In genomic region chr20:31570021-31570463, GRCh38 we compare ENCODE assay signal across 1 cellular context.
A peak's percentile ranks its signal among the peaks of the same experiment; 100 is the strongest.
TF ChIP-seq lines count a peak whose summit lies in the region.

No MANE protein-coding gene starts in this region.

TF ChIP-seq in HepG2, 621 proteins besides CTCF, POLR2A, EP300 and RAD21 (continues in another document):
- TF ChIP-seq MBD4 (IDR thresholded peaks at IDR 0.05; ENCODE audit: borderline replicate concordance, low read length) (no peak), HIVEP1 (CRISPR knock-in tag; IDR thresholded peaks at IDR 0.05) (no peak), ZNF572 (CRISPR knock-in tag; IDR thresholded peaks at IDR 0.05) (peak; percentile 64; the same call in 1 of the 2 replicates), JUN (CRISPR knock-in tag; IDR thresholded peaks at IDR 0.05) (no peak), CHD4 (IDR thresholded peaks at IDR 0.05; ENCODE audit: borderline replicate concordance, low read length) (0 out of 2 replicates have a peak, but pooled peaks have one; percentile 56), ZNF253 (CRISPR knock-in tag; IDR thresholded peaks at IDR 0.05; ENCODE audit: borderline replicate concordance) (no peak), KIAA2018 (CRISPR knock-in tag; IDR thresholded peaks at IDR 0.05; ENCODE audit: borderline replicate concordance) (no peak), HNRNPK (IDR thresholded peaks at IDR 0.05; ENCODE audit: low read depth, low read length, poor library complexity, severe bottlenecking) (no peak), WIZ (CRISPR knock-in tag; IDR thresholded peaks at IDR 0.05) (no peak), E2F1 (CRISPR knock-in tag; IDR thresholded peaks at IDR 0.05) (no peak), CERS6 (CRISPR knock-in tag; IDR thresholded peaks at IDR 0.05) (no peak), TGIF2 (CRISPR knock-in tag; IDR thresholded peaks at IDR 0.05) (no peak), ZNF816 (CRISPR knock-in tag; IDR thresholded peaks at IDR 0.05; ENCODE audit: borderline replicate concordance) (no peak), SP140L (CRISPR knock-in tag; IDR thresholded peaks at IDR 0.05; ENCODE audit: borderline replicate concordance) (no peak), TOE1 (CRISPR knock-in tag; IDR thresholded peaks at IDR 0.05) (no peak), ZBTB7B (CRISPR knock-in tag; IDR thresholded peaks at IDR 0.05) (peak; percentile 6; the same call in 1 of the 2 replicates), ATF6 (CRISPR knock-in tag; conservative IDR thresholded peaks at IDR 0.05) (no peak), TAF1 (CRISPR knock-in tag; IDR thresholded peaks at IDR 0.05) (no peak), ZNF382 (CRISPR knock-in tag; IDR thresholded peaks at IDR 0.05; ENCODE audit: borderline replicate concordance) (no peak), RAD51 (IDR thresholded peaks at IDR 0.05; ENCODE audit: borderline replicate concordance) (no peak), DNMT3B (CRISPR knock-in tag; conservative IDR thresholded peaks at IDR 0.05) (no peak), FOXP1 (IDR thresholded peaks at IDR 0.05) (no peak), FOXP1 (CRISPR knock-in tag; IDR thresholded peaks at IDR 0.05) (no peak), NR2F6 (IDR thresholded peaks at IDR 0.05) (no peak), NR2F6 (CRISPR knock-in tag; IDR thresholded peaks at IDR 0.05) (peak; percentile 10; the same call in 1 of the 2 replicates)
- TF ChIP-seq, protein P1, sequence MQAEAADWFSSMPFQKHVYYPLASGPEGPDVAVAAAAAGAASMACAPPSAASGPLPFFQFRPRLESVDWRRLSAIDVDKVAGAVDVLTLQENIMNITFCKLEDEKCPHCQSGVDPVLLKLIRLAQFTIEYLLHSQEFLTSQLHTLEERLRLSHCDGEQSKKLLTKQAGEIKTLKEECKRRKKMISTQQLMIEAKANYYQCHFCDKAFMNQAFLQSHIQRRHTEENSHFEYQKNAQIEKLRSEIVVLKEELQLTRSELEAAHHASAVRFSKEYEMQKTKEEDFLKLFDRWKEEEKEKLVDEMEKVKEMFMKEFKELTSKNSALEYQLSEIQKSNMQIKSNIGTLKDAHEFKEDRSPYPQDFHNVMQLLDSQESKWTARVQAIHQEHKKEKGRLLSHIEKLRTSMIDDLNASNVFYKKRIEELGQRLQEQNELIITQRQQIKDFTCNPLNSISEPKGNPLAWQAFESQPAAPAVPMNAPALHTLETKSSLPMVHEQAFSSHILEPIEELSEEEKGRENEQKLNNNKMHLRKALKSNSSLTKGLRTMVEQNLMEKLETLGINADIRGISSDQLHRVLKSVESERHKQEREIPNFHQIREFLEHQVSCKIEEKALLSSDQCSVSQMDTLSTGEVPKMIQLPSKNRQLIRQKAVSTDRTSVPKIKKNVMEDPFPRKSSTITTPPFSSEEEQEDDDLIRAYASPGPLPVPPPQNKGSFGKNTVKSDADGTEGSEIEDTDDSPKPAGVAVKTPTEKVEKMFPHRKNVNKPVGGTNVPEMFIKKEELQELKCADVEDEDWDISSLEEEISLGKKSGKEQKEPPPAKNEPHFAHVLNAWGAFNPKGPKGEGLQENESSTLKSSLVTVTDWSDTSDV (CRISPR knock-in tag; IDR thresholded peaks at IDR 0.05), result no peak
- TF ChIP-seq, protein P2, sequence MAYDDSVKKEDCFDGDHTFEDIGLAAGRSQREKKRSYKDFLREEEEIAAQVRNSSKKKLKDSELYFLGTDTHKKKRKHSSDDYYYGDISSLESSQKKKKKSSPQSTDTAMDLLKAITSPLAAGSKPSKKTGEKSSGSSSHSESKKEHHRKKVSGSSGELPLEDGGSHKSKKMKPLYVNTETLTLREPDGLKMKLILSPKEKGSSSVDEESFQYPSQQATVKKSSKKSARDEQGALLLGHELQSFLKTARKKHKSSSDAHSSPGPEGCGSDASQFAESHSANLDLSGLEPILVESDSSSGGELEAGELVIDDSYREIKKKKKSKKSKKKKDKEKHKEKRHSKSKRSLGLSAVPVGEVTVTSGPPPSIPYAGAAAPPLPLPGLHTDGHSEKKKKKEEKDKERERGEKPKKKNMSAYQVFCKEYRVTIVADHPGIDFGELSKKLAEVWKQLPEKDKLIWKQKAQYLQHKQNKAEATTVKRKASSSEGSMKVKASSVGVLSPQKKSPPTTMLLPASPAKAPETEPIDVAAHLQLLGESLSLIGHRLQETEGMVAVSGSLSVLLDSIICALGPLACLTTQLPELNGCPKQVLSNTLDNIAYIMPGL (CRISPR knock-in tag; IDR thresholded peaks at IDR 0.05; ENCODE audit: borderline replicate concordance in 1 of 2, low read depth in 1 of 2), result no peak
- TF ChIP-seq, protein P3, sequence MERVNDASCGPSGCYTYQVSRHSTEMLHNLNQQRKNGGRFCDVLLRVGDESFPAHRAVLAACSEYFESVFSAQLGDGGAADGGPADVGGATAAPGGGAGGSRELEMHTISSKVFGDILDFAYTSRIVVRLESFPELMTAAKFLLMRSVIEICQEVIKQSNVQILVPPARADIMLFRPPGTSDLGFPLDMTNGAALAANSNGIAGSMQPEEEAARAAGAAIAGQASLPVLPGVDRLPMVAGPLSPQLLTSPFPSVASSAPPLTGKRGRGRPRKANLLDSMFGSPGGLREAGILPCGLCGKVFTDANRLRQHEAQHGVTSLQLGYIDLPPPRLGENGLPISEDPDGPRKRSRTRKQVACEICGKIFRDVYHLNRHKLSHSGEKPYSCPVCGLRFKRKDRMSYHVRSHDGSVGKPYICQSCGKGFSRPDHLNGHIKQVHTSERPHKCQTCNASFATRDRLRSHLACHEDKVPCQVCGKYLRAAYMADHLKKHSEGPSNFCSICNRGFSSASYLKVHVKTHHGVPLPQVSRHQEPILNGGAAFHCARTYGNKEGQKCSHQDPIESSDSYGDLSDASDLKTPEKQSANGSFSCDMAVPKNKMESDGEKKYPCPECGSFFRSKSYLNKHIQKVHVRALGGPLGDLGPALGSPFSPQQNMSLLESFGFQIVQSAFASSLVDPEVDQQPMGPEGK (CRISPR knock-in tag; IDR thresholded peaks at IDR 0.05), result no peak
- TF ChIP-seq, protein P4, sequence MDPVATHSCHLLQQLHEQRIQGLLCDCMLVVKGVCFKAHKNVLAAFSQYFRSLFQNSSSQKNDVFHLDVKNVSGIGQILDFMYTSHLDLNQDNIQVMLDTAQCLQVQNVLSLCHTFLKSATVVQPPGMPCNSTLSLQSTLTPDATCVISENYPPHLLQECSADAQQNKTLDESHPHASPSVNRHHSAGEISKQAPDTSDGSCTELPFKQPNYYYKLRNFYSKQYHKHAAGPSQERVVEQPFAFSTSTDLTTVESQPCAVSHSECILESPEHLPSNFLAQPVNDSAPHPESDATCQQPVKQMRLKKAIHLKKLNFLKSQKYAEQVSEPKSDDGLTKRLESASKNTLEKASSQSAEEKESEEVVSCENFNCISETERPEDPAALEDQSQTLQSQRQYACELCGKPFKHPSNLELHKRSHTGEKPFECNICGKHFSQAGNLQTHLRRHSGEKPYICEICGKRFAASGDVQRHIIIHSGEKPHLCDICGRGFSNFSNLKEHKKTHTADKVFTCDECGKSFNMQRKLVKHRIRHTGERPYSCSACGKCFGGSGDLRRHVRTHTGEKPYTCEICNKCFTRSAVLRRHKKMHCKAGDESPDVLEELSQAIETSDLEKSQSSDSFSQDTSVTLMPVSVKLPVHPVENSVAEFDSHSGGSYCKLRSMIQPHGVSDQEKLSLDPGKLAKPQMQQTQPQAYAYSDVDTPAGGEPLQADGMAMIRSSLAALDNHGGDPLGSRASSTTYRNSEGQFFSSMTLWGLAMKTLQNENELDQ (CRISPR knock-in tag; IDR thresholded peaks at IDR 0.05; ENCODE audit: borderline replicate concordance), result no peak
- TF ChIP-seq, protein P5, sequence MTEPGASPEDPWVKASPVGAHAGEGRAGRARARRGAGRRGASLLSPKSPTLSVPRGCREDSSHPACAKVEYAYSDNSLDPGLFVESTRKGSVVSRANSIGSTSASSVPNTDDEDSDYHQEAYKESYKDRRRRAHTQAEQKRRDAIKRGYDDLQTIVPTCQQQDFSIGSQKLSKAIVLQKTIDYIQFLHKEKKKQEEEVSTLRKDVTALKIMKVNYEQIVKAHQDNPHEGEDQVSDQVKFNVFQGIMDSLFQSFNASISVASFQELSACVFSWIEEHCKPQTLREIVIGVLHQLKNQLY (CRISPR knock-in tag; IDR thresholded peaks at IDR 0.05), result no peak
